11 cellular contexts compared by ENCODE assay signal in genomic region chr4:13920901-13921300, GRCh38.
DNase-seq lines count a peak whose midpoint lies in the region; ATAC-seq, FAIRE-seq and TF ChIP-seq lines count a peak whose summit lies in the region.
"Had no signal": no experiment of that assay in that cellular context is flagged by ENCODE, and none has a peak within 500 bp of the region (broad histone marks: within the 10 kb centered on the region; RNA-seq: fewer than 3 reads in every experiment).

No MANE protein-coding gene starts in this region.

- intact Hi-C loops in body of pancreas (cut with DNase I) (no loop called here), upper lobe of right lung (cut with DNase I) (no loop called here)

- H3K9me3 ChIP-seq in body of pancreas (no peaks in the 10 kb centered on the region), iPS DF 6.9 (ENCODE audit: control insufficient read depth, insufficient read depth, low read length) (no peaks in the 10 kb centered on the region), upper lobe of right lung (no peaks in the 10 kb centered on the region)

- FAIRE-seq in HTR-8/SVneo (lab: Jason Lieb, UNC) = peak; percentile 89

- H3K27ac ChIP-seq in body of pancreas (no peak overlapping the region), iPS DF 6.9 (ENCODE audit: low read length) (no peak overlapping the region), upper lobe of right lung (no peak overlapping the region)
- H3K27ac ChIP-seq: dorsolateral prefrontal cortex, VCaP had no signal

- no peaks in the 10 kb centered on the region for H3K4me1 ChIP-seq in body of pancreas
- H3K4me1 ChIP-seq in iPS DF 6.9 (ENCODE audit: control insufficient read depth, insufficient read depth, low read length) = no peaks in the 10 kb centered on the region
- no peaks in the 10 kb centered on the region for H3K4me1 ChIP-seq in upper lobe of right lung

- no peak overlapping the region for H3K4me3 ChIP-seq in body of pancreas
- no peak overlapping the region for H3K4me3 ChIP-seq in iPS DF 6.9 (ENCODE audit: low read length)
- H3K4me3 ChIP-seq in upper lobe of right lung = no peak overlapping the region
- H3K4me3 ChIP-seq: dorsolateral prefrontal cortex had no signal

- DNase-seq in HTR-8/SVneo (ENCODE audit: insufficient read length, low spot score) (peak; percentile 77), body of pancreas (peak in 1 of 4 donors; percentile 41), iPS DF 6.9 (ENCODE audit: low read depth, low spot score) (peak; percentile 25), upper lobe of right lung (no peak), DMS 273 treated with DMSO at 0.1 percent for 48 hours (lab: John Stamatoyannopoulos, UW) (no peak)
- DNase-seq: KG1, posterior cingulate gyrus had no signal

- no peak for TF ChIP-seq CTCF in body of pancreas (IDR thresholded peaks at IDR 0.05)
- no peak for TF ChIP-seq CTCF in upper lobe of right lung (IDR thresholded peaks at IDR 0.05)

- ATAC-seq in body of pancreas = peak; percentile 62
- ATAC-seq in upper lobe of right lung = peak; percentile 36
- ATAC-seq in GM18870 (IDR thresholded peaks at IDR 0.05; ENCODE audit: unreplicated experiment) = no peak
- no peak for ATAC-seq in GM21576 (IDR thresholded peaks at IDR 0.05; ENCODE audit: unreplicated experiment)

- H3K36me3 ChIP-seq in body of pancreas (replicated peaks in 1 of 2; ENCODE audit: insufficient read depth in 1 of 2, low read depth in 2 of 2) = no peaks in the 10 kb centered on the region
- no peaks in the 10 kb centered on the region for H3K36me3 ChIP-seq in iPS DF 6.9 (ENCODE audit: control insufficient read depth, insufficient read depth, low read length)
- no peaks in the 10 kb centered on the region for H3K36me3 ChIP-seq in upper lobe of right lung

- H3K27me3 ChIP-seq in body of pancreas (no peaks in the 10 kb centered on the region), iPS DF 6.9 (ENCODE audit: control insufficient read depth, insufficient read depth, low read length) (no peaks in the 10 kb centered on the region), upper lobe of right lung (no peaks in the 10 kb centered on the region)
- H3K27me3 ChIP-seq: dorsolateral prefrontal cortex had no signal

- TF ChIP-seq POLR2A in body of pancreas (IDR thresholded peaks at IDR 0.05) = no peak

- 63 to 65% methylated on average over 3 of the region's 3 CpGs for WGBS in body of pancreas, 2 donors
- no CpG with 5 or more reads among the region's 3 CpGs for WGBS in iPS DF 6.9 (ENCODE audit: insufficient coverage, insufficient read length)

Comparison
In these comparisons a context has a peak if more than half of its experiments do, and no peak if none do; other contexts are left out.
1. DNase-seq: peak in HTR-8/SVneo (single experiment) and iPS DF 6.9 (single experiment); none in upper lobe of right lung (single experiment) and DMS 273 treated with DMSO at 0.1 percent for 48 hours (single experiment).
2. ATAC-seq: peak in body of pancreas (single experiment) and upper lobe of right lung (single experiment); none in GM18870 (single experiment) and GM21576 (single experiment).